Comparison of ENCODE assay signal across 12 cellular contexts in genomic region chr11:88555018-88555828, GRCh38.
DNase-seq lines count a peak whose midpoint lies in the region; ATAC-seq, FAIRE-seq and TF ChIP-seq lines count a peak whose summit lies in the region.
"Had no signal": no experiment of that assay in that cellular context is flagged by ENCODE, and none has a peak within 500 bp of the region (broad histone marks: within the 10 kb centered on the region; RNA-seq: fewer than 3 reads in every experiment).

No MANE protein-coding gene starts in this region.

- no peaks in the 10 kb centered on the region for H3K36me3 ChIP-seq in bronchial epithelial cell (ENCODE audit: control insufficient read depth, insufficient read depth, low read length)
- H3K36me3 ChIP-seq: pancreas had no signal

- H3K27me3 ChIP-seq in bronchial epithelial cell (ENCODE audit: control insufficient read depth, insufficient read depth, low read length) = no peaks in the 10 kb centered on the region
- H3K27me3 ChIP-seq: pancreas had no signal

- intact Hi-C loops in head of caudate nucleus (cut with DNase I) = no loop called here

- no peak for TF ChIP-seq CTCF in bronchial epithelial cell (IDR thresholded peaks at IDR 0.05; ENCODE audit: insufficient read depth, low read length, severe bottlenecking)

- no peak for FAIRE-seq in bronchial epithelial cell (lab: Jason Lieb, UNC)
- FAIRE-seq: pancreas had no signal

- no peak overlapping the region for H3K4me3 ChIP-seq in bronchial epithelial cell (ENCODE audit: low read depth, low read length)
- H3K4me3 ChIP-seq: pancreas had no signal

- ATAC-seq in GM19395 (IDR thresholded peaks at IDR 0.05; ENCODE audit: unreplicated experiment) = no peak
- ATAC-seq in HG03457 (IDR thresholded peaks at IDR 0.05; ENCODE audit: unreplicated experiment) = no peak
- no peak for ATAC-seq in GM21381 (IDR thresholded peaks at IDR 0.05; ENCODE audit: unreplicated experiment)

- DNase-seq in AG08395 (ENCODE audit: low spot score) = peak; percentile 86
- peak; percentile 99 for DNase-seq in LHCN-M2 (ENCODE audit: low read depth)
- peak; percentile 100 for DNase-seq in bronchial epithelial cell (ENCODE audit: low read depth)
- DNase-seq in lung microvascular endothelial cell (ENCODE audit: low read depth in 2 of 2) = peak; percentile 41 to 99
- DNase-seq in head of caudate nucleus = no peak
- DNase-seq: activated effector memory CD4-positive, alpha-beta T cell treated with anti-CD3 and anti-CD28 coated beads, Interleukin-2, amount 50 U/mL, for 16 hours; NCI-H1092; pancreas; stimulated activated CD8-positive, alpha-beta memory T cell treated with anti-CD3 and anti-CD28 coated beads, Interleukin-4, amount 100 ng/mL, for 48 hours had no signal

Comparison
In these comparisons a context has a peak if more than half of its experiments do, and no peak if none do; other contexts are left out.
1. DNase-seq: peak in AG08395 (single experiment), LHCN-M2 (single experiment), bronchial epithelial cell (single experiment) and lung microvascular endothelial cell (2 of 2); none in head of caudate nucleus (0 of 42).